Comparison of ENCODE assay signal across 1 cellular context in genomic region chr2:221517362-221518121, GRCh38.
TF ChIP-seq lines count a peak whose summit lies in the region.

No MANE protein-coding gene starts in this region.

TF ChIP-seq in GM12878, 131 proteins besides CTCF, POLR2A, EP300 and RAD21 (continued from another document):
- TF ChIP-seq, protein P1, sequence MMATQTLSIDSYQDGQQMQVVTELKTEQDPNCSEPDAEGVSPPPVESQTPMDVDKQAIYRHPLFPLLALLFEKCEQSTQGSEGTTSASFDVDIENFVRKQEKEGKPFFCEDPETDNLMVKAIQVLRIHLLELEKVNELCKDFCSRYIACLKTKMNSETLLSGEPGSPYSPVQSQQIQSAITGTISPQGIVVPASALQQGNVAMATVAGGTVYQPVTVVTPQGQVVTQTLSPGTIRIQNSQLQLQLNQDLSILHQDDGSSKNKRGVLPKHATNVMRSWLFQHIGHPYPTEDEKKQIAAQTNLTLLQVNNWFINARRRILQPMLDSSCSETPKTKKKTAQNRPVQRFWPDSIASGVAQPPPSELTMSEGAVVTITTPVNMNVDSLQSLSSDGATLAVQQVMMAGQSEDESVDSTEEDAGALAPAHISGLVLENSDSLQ (IDR thresholded peaks at IDR 0.05), result peak; percentile 69
- TF ChIP-seq BCL11A (IDR thresholded peaks at IDR 0.05; ENCODE audit: low read depth, low read length), result peak; percentile 64
- TF ChIP-seq E4F1 (IDR thresholded peaks at IDR 0.05; ENCODE audit: borderline replicate concordance, partially characterized antibody), result no peak
- TF ChIP-seq NFYA (IDR thresholded peaks at IDR 0.05; ENCODE audit: borderline replicate concordance, low read depth, low read length), result no peak
- TF ChIP-seq TBL1XR1 (IDR thresholded peaks at IDR 0.05; ENCODE audit: low read depth, low read length), result peak; percentile 72
- TF ChIP-seq CREB1 (IDR thresholded peaks at IDR 0.05; ENCODE audit: low read depth), result 0 out of 2 replicates have a peak, but pooled peaks have one; percentile 33
- no peak for TF ChIP-seq HDGF (IDR thresholded peaks at IDR 0.05)
- 0 out of 2 replicates have a peak, but pooled peaks have one; percentile 17 for TF ChIP-seq SREBF2 (IDR thresholded peaks at IDR 0.05; ENCODE audit: low read length)
